ENCODE assay signal across 15 cellular contexts in genomic region chr9:131181091-131181681, GRCh38. TPM values are rescaled to one million over a fixed set of nuclear protein-coding genes. Genes with fewer than 3 reads are reported as not detected.
A peak's percentile ranks its signal among the peaks of the same experiment; 100 is the strongest.
DNase-seq lines count a peak whose midpoint lies in the region; ATAC-seq and TF ChIP-seq lines count a peak whose summit lies in the region.
"Had no signal": no experiment of that assay in that cellular context is flagged by ENCODE, and none has a peak within 500 bp of the region (broad histone marks: within the 10 kb centered on the region; RNA-seq: fewer than 3 reads in every experiment).

No MANE protein-coding gene starts in this region.

- H3K4me3 Mint-ChIP-seq in activated B cell treated with CpG ODN at 0.5 μM for 24 hours (no peak overlapping the region), nephron (no peak overlapping the region)
- H3K4me3 Mint-ChIP-seq: activated T-helper 1 cell treated with anti-CD3 and anti-CD28 coated beads, Interleukin-12 subunit alpha, Interleukin-12 subunit beta, Interleukin-2, Interleukin-4 antibody, amounts not matched to agents 30 ng/mL and 10 ng/mL and 1 ng/mL, durations not matched to agents 14 hours and 24 hours and 36 hours had no signal

- H4K8ac ChIP-seq in IMR-90 (ENCODE audit: low read depth in 2 of 2, low read length in 2 of 2) = peak overlapping the region in 1 of 2 experiments; percentile 54; a peak in 2 of 4 replicates

- H3K14ac ChIP-seq in IMR-90 (replicated peaks; ENCODE audit: low read depth, low read length) = peak overlapping the region; percentile 59

- 0 out of 2 replicates have a peak overlapping the region, but pooled peaks have one; percentile 36 for H3K56ac ChIP-seq in IMR-90 (ENCODE audit: extremely low read depth, insufficient read depth, low read length)

- peaks cover 18% of the 10 kb centered on the region for H3K4me1 ChIP-seq in IMR-90 (ENCODE audit: control insufficient read depth, insufficient read depth, low read length)
- H3K4me1 ChIP-seq: upper lobe of left lung had no signal

- BruUV-seq in IMR-90 (replicated peaks; lab: Mats Ljungman, UMichigan) = no TSS peak

- dilution Hi-C loops in IMR-90 (cut with HindIII; ENCODE audit: low sequenced_read_pairs, unreplicated experiment) = no loop called here

- H2BK5ac ChIP-seq in IMR-90 (ENCODE audit: low read depth, low read length, poor library complexity, severe bottlenecking) = peak overlapping the region; percentile 70

- no peak overlapping the region for H2AK9ac ChIP-seq in IMR-90 (replicated peaks; ENCODE audit: low read depth, low read length, poor library complexity)

- DNase-seq in DMS 273 (lab: John Stamatoyannopoulos, UW; ENCODE audit: unreplicated experiment) = peak; percentile 21
- no peak for DNase-seq in DMS 273 treated with DMSO at 0.1 percent for 48 hours (lab: John Stamatoyannopoulos, UW)
- DNase-seq in IMR-90 = no peak
- DNase-seq in activated B cell treated with CpG ODN at 0.5 μM for 24 hours = no peak
- DNase-seq in occipital lobe (lab: John Stamatoyannopoulos, UW) = no peak
- DNase-seq in lower leg skin (ENCODE audit: low spot score in 2 of 2) = no peak
- no peak for DNase-seq in NCI-H2029 treated with DMSO at 0.1 percent for 48 hours (lab: John Stamatoyannopoulos, UW)
- DNase-seq: 8988T, cerebellar nuclear complex, gastrocnemius medialis, NCI-H1092, upper lobe of left lung had no signal

- no peak overlapping the region for H3K4me2 ChIP-seq in IMR-90 (ENCODE audit: low read depth, low read length)

- no peak overlapping the region for H3K9ac ChIP-seq in IMR-90 (ENCODE audit: low read depth, low read length)

- TF ChIP-seq CTCF in IMR-90 (conservative IDR thresholded peaks at IDR 0.05; ENCODE audit: low read depth, low read length) (no peak; the same call in 1 of the 2 replicates), activated B cell treated with CpG ODN at 0.5 μM for 24 hours (IDR thresholded peaks at IDR 0.05) (no peak), nephron (IDR thresholded peaks at IDR 0.05; ENCODE audit: unreplicated experiment in 3 of 3) (peak; percentile 23 to 26 (median 24)), lower leg skin (IDR thresholded peaks at IDR 0.05) (no peak)

- CTCF ChIA-PET in IMR-90 (lab: Yijun Ruan, JAX) = interaction anchor here (5.2 kb wide), 1 partner anchor 155 kb away, joined by 45 read pairs; no protein-coding TSS in a partner anchor
- CTCF ChIA-PET in activated B cell treated with CpG ODN at 0.5 μM for 24 hours (lab: Charles Lee) = interaction anchor here (1.7 to 8.6 kb wide), 2 partner anchors 34 to 154 kb away, joined by 7 to 198 read pairs; no protein-coding TSS in a partner anchor

- WGBS in IMR-90 (ENCODE audit: extremely low coverage in 2 of 2, insufficient read length in 1 of 2), 2 experiments = 77% methylated on average over 3 of the region's 6 CpGs; no CpG with 5 or more reads in 1 of the 2 experiments
- WGBS in lower leg skin, 2 donors = 87 to 88% methylated on average over 6 of the region's 6 CpGs

- no peaks in the 10 kb centered on the region for H3K27me3 ChIP-seq in IMR-90 (ENCODE audit: control insufficient read depth, insufficient read depth, low read length)
- H3K27me3 ChIP-seq: gastrocnemius medialis, upper lobe of left lung had no signal

- peaks cover 6 to 16% of the 10 kb centered on the region in 2 experiments; a peak in 3 of 4 replicates for H3K79me1 ChIP-seq in IMR-90 (ENCODE audit: low read depth in 1 of 2, low read length in 2 of 2)

- H3K4me1 Mint-ChIP-seq in activated B cell treated with CpG ODN at 0.5 μM for 24 hours (peaks cover 44% of the 10 kb centered on the region), nephron (peaks cover 13% of the 10 kb centered on the region)

- peak overlapping the region; percentile 79 for H4K91ac ChIP-seq in IMR-90 (ENCODE audit: insufficient read depth, low read depth, low read length)

- no peak overlapping the region for H3K4me3 ChIP-seq in IMR-90 (ENCODE audit: insufficient read depth, low read depth, low read length)
- H3K4me3 ChIP-seq in lower leg skin (ENCODE audit: low read depth, poor library complexity, severe bottlenecking) = no peak overlapping the region
- H3K4me3 ChIP-seq: gastrocnemius medialis, upper lobe of left lung had no signal

- no peak for TF ChIP-seq RAD21 in IMR-90 (IDR thresholded peaks at IDR 0.05; ENCODE audit: low read length)

- no peaks in the 10 kb centered on the region for H3K9me3 Mint-ChIP-seq in activated B cell treated with CpG ODN at 0.5 μM for 24 hours
- no peaks in the 10 kb centered on the region for H3K9me3 Mint-ChIP-seq in nephron
- H3K9me3 Mint-ChIP-seq: activated T-helper 1 cell treated with anti-CD3 and anti-CD28 coated beads, Interleukin-12 subunit alpha, Interleukin-12 subunit beta, Interleukin-2, Interleukin-4 antibody, amounts not matched to agents 30 ng/mL and 10 ng/mL and 1 ng/mL, durations not matched to agents 14 hours and 24 hours and 36 hours had no signal

- peak overlapping the region; percentile 41 for H3K27ac Mint-ChIP-seq in activated B cell treated with CpG ODN at 0.5 μM for 24 hours
- no peak overlapping the region for H3K27ac Mint-ChIP-seq in nephron
- H3K27ac Mint-ChIP-seq: activated T-helper 1 cell treated with anti-CD3 and anti-CD28 coated beads, Interleukin-12 subunit alpha, Interleukin-12 subunit beta, Interleukin-2, Interleukin-4 antibody, amounts not matched to agents 30 ng/mL and 10 ng/mL and 1 ng/mL, durations not matched to agents 14 hours and 24 hours and 36 hours had no signal

- H2AK5ac ChIP-seq in IMR-90 (ENCODE audit: low read depth, low read length) = peak overlapping the region; percentile 94

- TF ChIP-seq POLR2A in IMR-90 (IDR thresholded peaks at IDR 0.05; ENCODE audit: low read depth, low read length) = no peak
- no peak for TF ChIP-seq POLR2A in lower leg skin (IDR thresholded peaks at IDR 0.05)

- peak overlapping the region; percentile 18 for H3K27ac ChIP-seq in IMR-90 (ENCODE audit: insufficient read depth, low read length)
- H3K27ac ChIP-seq: upper lobe of left lung had no signal

- H3K36me3 Mint-ChIP-seq in activated B cell treated with CpG ODN at 0.5 μM for 24 hours (ENCODE audit: low read depth) = peaks cover 77% of the 10 kb centered on the region
- H3K36me3 Mint-ChIP-seq in nephron (ENCODE audit: low read depth) = peaks cover 60% of the 10 kb centered on the region

- peak overlapping the region; percentile 74 for H3K4ac ChIP-seq in IMR-90 (ENCODE audit: low read depth, low read length)

- H4K5ac ChIP-seq in IMR-90 (ENCODE audit: low read depth, low read length) = no peak overlapping the region; the same call in 1 of the 2 replicates

- peaks cover 6% of the 10 kb centered on the region for H3K36me3 ChIP-seq in IMR-90 (ENCODE audit: control insufficient read depth, insufficient read depth, low read length)

- in situ Hi-C loops in IMR-90 (cut with MboI; ENCODE audit: low sequenced_read_pairs) = no loop called here

- H2BK120ac ChIP-seq in IMR-90 (ENCODE audit: low read depth, low read length) = peak overlapping the region; percentile 76

- peak overlapping the region; percentile 72; the same call in 2 of the 3 replicates for H2BK15ac ChIP-seq in IMR-90 (ENCODE audit: low read depth, low read length)

- POLR2A ChIA-PET in IMR-90 (lab: Charles Lee; ENCODE audit: unreplicated experiment) (no interaction called here), activated B cell treated with CpG ODN at 0.5 μM for 24 hours (lab: Charles Lee) (interaction anchor here (0.6 to 1.7 kb wide), 3 partner anchors 87 to 95 kb away, joined by 3 to 10 read pairs (median 4); partner anchors contain the start of gene FAM78A)

- H3K23ac ChIP-seq in IMR-90 (ENCODE audit: low read depth, low read length) = peak overlapping the region; percentile 89

- H3K27me3 Mint-ChIP-seq in activated B cell treated with CpG ODN at 0.5 μM for 24 hours (no peaks in the 10 kb centered on the region), nephron (ENCODE audit: low read depth) (no peaks in the 10 kb centered on the region)

- H3K9me1 ChIP-seq in IMR-90 (ENCODE audit: insufficient read depth, low read length) = peaks cover 13% of the 10 kb centered on the region

- peaks cover 19% of the 10 kb centered on the region for H4K20me1 ChIP-seq in IMR-90 (ENCODE audit: insufficient read depth, low read length)

- H3K18ac ChIP-seq in IMR-90 (ENCODE audit: low read depth, low read length) = peak overlapping the region; percentile 70; the same call in 1 of the 2 replicates

- H2BK20ac ChIP-seq in IMR-90 (ENCODE audit: low read depth, low read length) = peak overlapping the region; percentile 76

- ATAC-seq in IMR-90 (ENCODE audit: low read depth) = no peak
- ATAC-seq in activated B cell treated with CpG ODN at 0.5 μM for 24 hours (ENCODE audit: low read depth) = no peak
- ATAC-seq: gastrocnemius medialis, left lobe of liver had no signal

- intact Hi-C loops in IMR-90 (cut with micrococcal nuclease) (no loop called here), activated B cell treated with CpG ODN at 0.5 μM for 24 hours (cut with micrococcal nuclease) (no loop called here), lower leg skin (cut with DNase I; ENCODE audit: low total_unique reads) (no loop called here)

- no peaks in the 10 kb centered on the region for H3K9me3 ChIP-seq in IMR-90 (ENCODE audit: control insufficient read depth, insufficient read depth, low read length)
- H3K9me3 ChIP-seq: gastrocnemius medialis, upper lobe of left lung had no signal

- no peak overlapping the region for H2AFZ ChIP-seq in IMR-90 (replicated peaks; ENCODE audit: low read length, poor library complexity)

TF ChIP-seq in IMR-90, 13 proteins besides CTCF, POLR2A, EP300 and RAD21:
- no peak for TF ChIP-seq NFE2L2 (IDR thresholded peaks at IDR 0.05; ENCODE audit: low read depth, low read length)
- TF ChIP-seq RFX5 (IDR thresholded peaks at IDR 0.05; ENCODE audit: low read depth, low read length) = no peak
- TF ChIP-seq, protein P1, sequence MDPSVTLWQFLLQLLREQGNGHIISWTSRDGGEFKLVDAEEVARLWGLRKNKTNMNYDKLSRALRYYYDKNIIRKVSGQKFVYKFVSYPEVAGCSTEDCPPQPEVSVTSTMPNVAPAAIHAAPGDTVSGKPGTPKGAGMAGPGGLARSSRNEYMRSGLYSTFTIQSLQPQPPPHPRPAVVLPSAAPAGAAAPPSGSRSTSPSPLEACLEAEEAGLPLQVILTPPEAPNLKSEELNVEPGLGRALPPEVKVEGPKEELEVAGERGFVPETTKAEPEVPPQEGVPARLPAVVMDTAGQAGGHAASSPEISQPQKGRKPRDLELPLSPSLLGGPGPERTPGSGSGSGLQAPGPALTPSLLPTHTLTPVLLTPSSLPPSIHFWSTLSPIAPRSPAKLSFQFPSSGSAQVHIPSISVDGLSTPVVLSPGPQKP (IDR thresholded peaks at IDR 0.05; ENCODE audit: borderline replicate concordance, low read depth, low read length) = no peak
- no peak for TF ChIP-seq BHLHE40 (IDR thresholded peaks at IDR 0.05; ENCODE audit: low read depth, low read length)

RNA-seq across cellular contexts. Expression of gene NUP214, which starts 55.8 kb away (rescaled TPM):
- total RNA-seq in IMR-90 (2012; rRNA removed) = 6.9 and 7.9 TPM in 2 replicates
- 13.3 and 13.4 TPM in 2 replicates for polyA plus RNA-seq in IMR-90 (2012; rRNA removed)
- polyA plus RNA-seq in IMR-90 (2012; cell fraction: cytosol; rRNA removed) = 11.3 and 21.0 TPM in 2 replicates
- polyA plus RNA-seq in IMR-90 (2012; cell fraction: nucleus; rRNA removed; ENCODE audit: low replicate concordance) = 21.5 and 30.0 TPM in 2 replicates
- 72.2 and 90.9 TPM in 2 replicates for total RNA-seq in activated B cell treated with CpG ODN at 0.5 μM for 24 hours
- 9.5 TPM for total RNA-seq in occipital lobe
- 10 to 100 TPM; 33.8 to 64.4 (median 39.8) TPM for total RNA-seq in lower leg skin

Comparison
In these comparisons a context has a peak if more than half of its experiments do, and no peak if none do; other contexts are left out.
1. CTCF ChIP-seq: peak in nephron (3 of 3); none in IMR-90 (single experiment), activated B cell treated with CpG ODN at 0.5 μM for 24 hours (single experiment) and lower leg skin (0 of 3).